ENCODE assay signal across 8 cellular contexts in genomic region chr11:49372140-49372539, GRCh38.
DNase-seq lines count a peak whose midpoint lies in the region; ATAC-seq, FAIRE-seq and TF ChIP-seq lines count a peak whose summit lies in the region.
"Not testable (repeated sequence)": the region's sequence is repeated elsewhere in the genome, so short reads cannot be mapped to it uniquely, and the experiment has no call there.

No MANE protein-coding gene starts in this region.

- FAIRE-seq in A549 (lab: Jason Lieb, UNC) (peak; percentile 36), GM12892 (lab: Jason Lieb, UNC) (peak; percentile 60), endometrium (lab: Jason Lieb, UNC) (peak; percentile 91)

- not testable (repeated sequence) for H3K27ac ChIP-seq in A549; hepatocyte; lower lobe of right lung; smooth muscle cell (ENCODE audit: low read depth)

- ATAC-seq in A549: not testable (repeated sequence)
- ATAC-seq in lower lobe of right lung: peak in 1 of 2 donors; percentile 32

- not testable (repeated sequence) for H3K9me3 ChIP-seq in A549; hepatocyte (ENCODE audit: low read depth); lower lobe of right lung; smooth muscle cell (replicated peaks; ENCODE audit: low read depth)

- not testable (repeated sequence) for H3K9ac ChIP-seq in smooth muscle cell (ENCODE audit: low read depth)

- not testable (repeated sequence) for H3K4me3 ChIP-seq in A549; LNCaP clone FGC (ENCODE audit: low read depth, low read length); hepatocyte; lower lobe of right lung; smooth muscle cell

- TF ChIP-seq RAD21 in A549 (conservative IDR thresholded peaks at IDR 0.05 in 1 of 2, IDR thresholded peaks at IDR 0.05 in 1 of 2): not testable (repeated sequence)

- intact Hi-C loops in lower lobe of right lung (cut with DNase I): not testable (repeated sequence)

- not testable (repeated sequence) for H3F3A ChIP-seq in smooth muscle cell (ENCODE audit: low read depth)

- H3K9me2 ChIP-seq in hepatocyte (replicated peaks; ENCODE audit: insufficient read depth): not testable (repeated sequence)

- TF ChIP-seq CTCF in A549 (IDR thresholded peaks at IDR 0.05): not testable (repeated sequence)
- TF ChIP-seq CTCF in LNCaP clone FGC (IDR thresholded peaks at IDR 0.05; ENCODE audit: control insufficient read depth, extremely low read depth, insufficient read depth) (peak; percentile 54), hepatocyte (IDR thresholded peaks at IDR 0.05; ENCODE audit: poor library complexity) (peak; percentile 51), lower lobe of right lung (IDR thresholded peaks at IDR 0.05) (peak; percentile 26), smooth muscle cell (IDR thresholded peaks at IDR 0.05; ENCODE audit: borderline replicate concordance, insufficient read depth, poor library complexity, severe bottlenecking) (peak; percentile 31)

- not testable (repeated sequence) for TF ChIP-seq EP300 in A549 (IDR thresholded peaks at IDR 0.05)

- H3K4me1 ChIP-seq in A549; hepatocyte (ENCODE audit: insufficient read depth); lower lobe of right lung; smooth muscle cell (ENCODE audit: low read depth): not testable (repeated sequence)

- H3K4me2 ChIP-seq in A549, hepatocyte, smooth muscle cell: not testable (repeated sequence)

- not testable (repeated sequence) for H3K79me2 ChIP-seq in hepatocyte; smooth muscle cell (ENCODE audit: low read depth)

- not testable (repeated sequence) for H3K27me3 ChIP-seq in hepatocyte; lower lobe of right lung (ENCODE audit: low read depth); smooth muscle cell (ENCODE audit: low read depth)

- not testable (repeated sequence) for H3K36me3 ChIP-seq in hepatocyte (replicated peaks; ENCODE audit: insufficient read depth, low read depth); lower lobe of right lung; smooth muscle cell (ENCODE audit: low read depth)

- not testable (repeated sequence) for H4K20me1 ChIP-seq in hepatocyte (ENCODE audit: insufficient read depth, poor library complexity, severe bottlenecking); smooth muscle cell (ENCODE audit: low read depth)

- POLR2A ChIA-PET in A549 (lab: Yijun Ruan, JAX): not testable (repeated sequence)

- DNase-seq in A549 (ENCODE audit: low read depth in 1 of 2, low spot score in 1 of 2) (peak in 1 of 2 experiments; percentile 6), LNCaP clone FGC (ENCODE audit: low read depth) (peak; percentile 33), SK-MEL-5 (ENCODE audit: low read depth, low spot score) (peak; percentile 46)
- DNase-seq in GM12892 (ENCODE audit: insufficient read length); hepatocyte (ENCODE audit: low spot score); lower lobe of right lung; smooth muscle cell (lab: John Stamatoyannopoulos, UW; ENCODE audit: unreplicated experiment): not testable (repeated sequence)

- in situ Hi-C loops in SK-MEL-5 (cut with HindIII; ENCODE audit: low pct_unique_long_range_greater_than_20kb, low sequenced_read_pairs): not testable (repeated sequence)

- CTCF ChIA-PET in A549 (lab: Yijun Ruan, JAX): not testable (repeated sequence)

- TF ChIP-seq POLR2A in A549 (IDR thresholded peaks at IDR 0.05; ENCODE audit: low read length); GM12892 (IDR thresholded peaks at IDR 0.05; ENCODE audit: low read depth, low read length): not testable (repeated sequence)

- H2AFZ ChIP-seq in hepatocyte: not testable (repeated sequence)
- H2AFZ ChIP-seq in smooth muscle cell (ENCODE audit: low read depth): peak overlapping the region; percentile 77
